12 cellular contexts compared by ENCODE assay signal in the genomic region with DNA sequence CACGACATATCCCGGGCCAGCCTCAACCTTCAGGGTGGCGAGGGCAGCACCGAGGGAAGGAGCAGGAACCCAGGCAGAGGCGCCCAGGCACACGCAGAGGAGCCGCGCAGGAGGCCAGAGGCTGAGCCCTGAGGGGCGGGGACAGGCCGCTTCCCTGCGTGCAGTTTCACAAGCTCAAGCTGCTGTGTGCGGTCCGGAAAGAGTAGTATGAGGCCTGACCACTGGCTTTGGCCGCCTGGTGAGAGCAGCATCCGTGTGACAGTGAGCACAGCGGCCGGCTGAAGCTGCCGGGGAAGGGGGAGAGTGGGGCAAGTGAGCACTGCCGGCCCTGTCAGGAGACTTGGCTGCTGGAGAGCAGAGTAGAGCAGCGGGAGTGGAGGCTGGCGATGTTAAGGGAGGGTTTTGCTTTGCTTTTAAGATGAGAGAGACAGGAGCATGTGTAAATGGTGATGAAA. TPM values are rescaled to one million over a fixed set of nuclear protein-coding genes. Genes with fewer than 3 reads are reported as not detected.
DNase-seq lines count a peak whose midpoint lies in the region; ATAC-seq and TF ChIP-seq lines count a peak whose summit lies in the region.
"Had no signal": no experiment of that assay in that cellular context is flagged by ENCODE, and none has a peak within 500 bp of the region (broad histone marks: within the 10 kb centered on the region; RNA-seq: fewer than 3 reads in every experiment).

No MANE protein-coding gene starts in this region.

- H3K4me1 ChIP-seq in lung (ENCODE audit: control insufficient read depth in 2 of 2, insufficient read depth in 2 of 2, low read length in 2 of 2), result peaks cover 0 to 2% of the 10 kb centered on the region in 2 donors
- H3K4me1 ChIP-seq: thyroid gland had no signal

- 30 to 37% methylated on average over 21 of the region's 21 CpGs for WGBS in lung, 2 donors

- no peak overlapping the region for H3K4me3 ChIP-seq in AG10803 (ENCODE audit: low read length)
- H3K4me3 ChIP-seq in astrocyte of the spinal cord (ENCODE audit: low read depth, low read length), result no peak overlapping the region
- H3K4me3 ChIP-seq in lung, result no peak overlapping the region
- no peak overlapping the region for H3K4me3 ChIP-seq in WERI-Rb-1 (ENCODE audit: low read depth, low read length)
- no peak overlapping the region for H3K4me3 ChIP-seq in MG63
- H3K4me3 ChIP-seq: thyroid gland had no signal

- TF ChIP-seq CTCF in AG10803 (conservative IDR thresholded peaks at IDR 0.05; ENCODE audit: low read length), result no peak
- TF ChIP-seq CTCF in astrocyte of the spinal cord (IDR thresholded peaks at IDR 0.05; ENCODE audit: low read depth, low read length), result no peak
- no peak for TF ChIP-seq CTCF in lung (IDR thresholded peaks at IDR 0.05; ENCODE audit: control extremely low read depth, extremely low read depth)
- no peak for TF ChIP-seq CTCF in WERI-Rb-1 (IDR thresholded peaks at IDR 0.05; ENCODE audit: low read depth, low read length)

- ATAC-seq in HG02852 (IDR thresholded peaks at IDR 0.05; ENCODE audit: unreplicated experiment), result peak; percentile 62
- ATAC-seq in lung (ENCODE audit: insufficient read depth, low FRiP score), result peak; percentile 55
- no peak for ATAC-seq in GM21515 (IDR thresholded peaks at IDR 0.05; ENCODE audit: unreplicated experiment)

- no peaks in the 10 kb centered on the region for H3K27me3 ChIP-seq in lung (ENCODE audit: control insufficient read depth, insufficient read depth)
- no peaks in the 10 kb centered on the region for H3K27me3 ChIP-seq in WERI-Rb-1 (ENCODE audit: insufficient read depth, low read depth, severe bottlenecking)
- no peaks in the 10 kb centered on the region for H3K27me3 ChIP-seq in MG63
- H3K27me3 ChIP-seq: thyroid gland had no signal

- in situ Hi-C loops in astrocyte of the spinal cord (cut with HindIII; ENCODE audit: low sequenced_read_pairs), result no loop called here

- DNase-seq in AG10803 (ENCODE audit: low read depth) (peak; percentile 48), astrocyte of the spinal cord (ENCODE audit: low read depth, low spot score) (peak; percentile 62), lung (ENCODE audit: low spot score) (peak; percentile 46), NCI-H2107 (lab: John Stamatoyannopoulos, UW) (no peak), WERI-Rb-1 (no peak), MG63 (no peak)
- DNase-seq: activated naive CD4-positive, alpha-beta T cell treated with anti-CD3 and anti-CD28 coated beads for 36 hours; thyroid gland had no signal

- peaks cover 0 to 2% of the 10 kb centered on the region in 2 donors for H3K9me3 ChIP-seq in lung (ENCODE audit: control insufficient read depth in 2 of 2, insufficient read depth in 1 of 2, low read length in 1 of 2)
- no peaks in the 10 kb centered on the region for H3K9me3 ChIP-seq in WERI-Rb-1 (ENCODE audit: severe bottlenecking)
- H3K9me3 ChIP-seq in MG63, result peaks cover 7% of the 10 kb centered on the region; the same call in 1 of the 2 replicates
- H3K9me3 ChIP-seq: thyroid gland had no signal

- no peak overlapping the region for H3K27ac ChIP-seq in lung (ENCODE audit: low read depth in 1 of 2, low read length in 1 of 2)
- H3K27ac ChIP-seq in WERI-Rb-1, result no peak overlapping the region
- H3K27ac ChIP-seq: thyroid gland had no signal

- H3K36me3 ChIP-seq in lung (ENCODE audit: control insufficient read depth in 2 of 2, insufficient read depth in 2 of 2, low read length in 2 of 2) (no peaks in the 10 kb centered on the region), WERI-Rb-1 (no peaks in the 10 kb centered on the region), MG63 (no peaks in the 10 kb centered on the region)
- H3K36me3 ChIP-seq: thyroid gland had no signal

RNA-seq across cellular contexts. Expression of a gene that starts 8.7 kb away (rescaled TPM):
- 1 to 10 TPM; 1.1 to 5.4 TPM for total RNA-seq in lung
- polyA plus RNA-seq in lung, result 10 to 100 TPM in 1 of 2 donors, 1 to 10 TPM in 1; 2.6 to 18.9 TPM
- not detected in 2 replicates for total RNA-seq in MG63 (2014; rRNA removed; shearing (Covaris generic); ENCODE audit: low replicate concordance)
- total RNA-seq: activated naive CD4-positive, alpha-beta T cell treated with anti-CD3 and anti-CD28 coated beads for 36 hours; glomerular endothelial cell; thyroid gland had no signal
- polyA plus RNA-seq: BJ had no signal

RNA-seq across cellular contexts. Expression of a gene that starts 13.8 kb away (rescaled TPM):
- 1 to 10 TPM; 1.1 to 2.8 TPM for total RNA-seq in lung
- 1 to 10 TPM in 1 of 2 donors, under 1 TPM in 1; 0.73 to 7.2 TPM for polyA plus RNA-seq in lung
- total RNA-seq in MG63 (2014; rRNA removed; shearing (Covaris generic); ENCODE audit: low replicate concordance), result not detected in 2 replicates
- total RNA-seq: activated naive CD4-positive, alpha-beta T cell treated with anti-CD3 and anti-CD28 coated beads for 36 hours; glomerular endothelial cell had no signal
- polyA plus RNA-seq: BJ had no signal

Comparison
In these comparisons a context has a peak if more than half of its experiments do, and no peak if none do; other contexts are left out.
1. DNase-seq: peak in AG10803 (single experiment), astrocyte of the spinal cord (single experiment) and lung (single experiment); none in NCI-H2107 (single experiment), WERI-Rb-1 (single experiment) and MG63 (single experiment).